In genomic region chr7:64643567-64643966, GRCh38 we compare ENCODE assay signal across 28 cellular contexts.
"Had no signal": no experiment of that assay in that cellular context is flagged by ENCODE, and none has a peak within 500 bp of the region (broad histone marks: within the 10 kb centered on the region; RNA-seq: fewer than 3 reads in every experiment).

No MANE protein-coding gene starts in this region.

- H3K4me1 ChIP-seq: esophagus muscularis mucosa, foreskin keratinocyte, heart right ventricle, parathyroid adenoma, psoas muscle, stomach, tibial artery, upper lobe of right lung had no signal

- H3K79me2 ChIP-seq: parathyroid adenoma had no signal

- DNase-seq: activated CD4-positive, alpha-beta T cell treated with anti-CD3 and anti-CD28 coated beads, Interleukin-2, amount 10 ng/mL, durations not matched to agents 7 days and 5 days; activated CD4-positive, CD25-positive, alpha-beta regulatory T cell treated with anti-CD3 and anti-CD28 coated beads, Interleukin-2, amount 50 U/mL, for 72 hours; activated CD8-positive, alpha-beta T cell treated with anti-CD3 and anti-CD28 coated beads for 36 hours; activated effector memory CD4-positive, alpha-beta T cell treated with anti-CD3 and anti-CD28 coated beads, Interleukin-2, amount 50 U/mL, for 16 hours; activated naive CD4-positive, alpha-beta T cell treated with anti-CD3 and anti-CD28 coated beads for 36 hours; activated naive CD8-positive, alpha-beta T cell treated with anti-CD3 and anti-CD28 coated beads, Interleukin-2, amount 10 ng/mL, durations not matched to agents 7 days and 5 days; amniotic stem cell; brain microvascular endothelial cell; caudate nucleus; foreskin keratinocyte; heart right ventricle; midbrain; naive thymus-derived CD8-positive, alpha-beta T cell; occipital lobe; psoas muscle; stimulated activated CD4-positive, alpha-beta T cell treated with anti-CD3 and anti-CD28 coated beads, Interleukin-1b, Interleukin-23, amount 100 ng/mL, for 48 hours; stimulated activated CD4-positive, alpha-beta T cell treated with anti-CD3 and anti-CD28 coated beads, Interleukin-4, amount 100 ng/mL, for 4 hours; stimulated activated CD8-positive, alpha-beta memory T cell treated with anti-CD3 and anti-CD28 coated beads, Interleukin-4, amount 100 ng/mL, for 48 hours; stimulated activated naive B cell treated with anti-CD40 and anti-IgM and Interleukin-4, amounts not matched to agents 10 μg/mL and 1 μg/mL and 100 μg/mL, for 72 hours; stomach; T-helper 2 cell; tibial artery; upper lobe of right lung had no signal

- H3K4me2 ChIP-seq: smooth muscle cell had no signal

- H3K9ac ChIP-seq: parathyroid adenoma had no signal

- H3K4me3 ChIP-seq: esophagus muscularis mucosa, heart right ventricle, psoas muscle, smooth muscle cell, stomach, tibial artery, upper lobe of right lung had no signal

- H3K9me3 ChIP-seq: esophagus muscularis mucosa, psoas muscle, tibial artery, upper lobe of right lung had no signal

- H3K27me3 ChIP-seq: brain microvascular endothelial cell, esophagus muscularis mucosa, foreskin keratinocyte, heart right ventricle, stomach, tibial artery, upper lobe of right lung had no signal

- H3K27ac ChIP-seq: brain microvascular endothelial cell, esophagus muscularis mucosa, foreskin keratinocyte, heart right ventricle, parathyroid adenoma, psoas muscle, stomach, tibial artery, upper lobe of right lung had no signal

- H2AFZ ChIP-seq: parathyroid adenoma had no signal

- ATAC-seq: activated CD8-positive, alpha-beta T cell treated with anti-CD3 and anti-CD28 coated beads for 36 hours; foreskin keratinocyte; heart right ventricle; naive thymus-derived CD8-positive, alpha-beta T cell; psoas muscle; stimulated activated naive B cell treated with anti-CD40 and anti-IgM and Interleukin-4, amounts not matched to agents 10 μg/mL and 1 μg/mL and 100 μg/mL, for 72 hours; upper lobe of right lung had no signal

- H3K36me3 ChIP-seq: brain microvascular endothelial cell, esophagus muscularis mucosa, heart right ventricle, stomach, tibial artery, upper lobe of right lung had no signal

- FAIRE-seq: astrocyte, endothelial cell of umbilical vein had no signal
